10 cellular contexts compared by ENCODE assay signal in genomic region chr7:31051598-31052503, GRCh38. TPM values are rescaled to one million over a fixed set of nuclear protein-coding genes. Genes with fewer than 3 reads are reported as not detected.
DNase-seq lines count a peak whose midpoint lies in the region; ATAC-seq and TF ChIP-seq lines count a peak whose summit lies in the region.
"Had no signal": no experiment of that assay in that cellular context is flagged by ENCODE, and none has a peak within 500 bp of the region (broad histone marks: within the 10 kb centered on the region; RNA-seq: fewer than 3 reads in every experiment).

Gene ADCYAP1R1 (plus strand): TSS chr7:31052308. CDS start chr7:31063265, 10,957 bp downstream.

- H2BK15ac ChIP-seq in mesenchymal stem cell (ENCODE audit: low read depth, poor library complexity, severe bottlenecking): no peak within 1 kb of the TSS

- H2AFZ ChIP-seq in mesenchymal stem cell (ENCODE audit: low read depth, low read length): no peak within 1 kb of the TSS

- peaks cover 62 to 82% of the 10 kb centered on the region in 2 experiments for H3K27me3 ChIP-seq in mesenchymal stem cell (ENCODE audit: control insufficient read depth in 1 of 2, insufficient read depth in 1 of 2, low read length in 2 of 2)
- H3K27me3 ChIP-seq in upper lobe of left lung: peaks cover 0 to 23% (median 8%) of the 10 kb centered on the region in 4 donors

- TF ChIP-seq POLR2A in upper lobe of left lung (IDR thresholded peaks at IDR 0.05): no peak

- H3K18ac ChIP-seq in mesenchymal stem cell (ENCODE audit: low read depth in 1 of 2, low read length in 2 of 2): no peak within 1 kb of the TSS

- H3K36me3 ChIP-seq in mesenchymal stem cell (ENCODE audit: control insufficient read depth in 1 of 2, insufficient read depth in 2 of 2, low read depth in 1 of 2, low read length in 2 of 2): no peaks in the 10 kb centered on the region
- no peaks in the 10 kb centered on the region for H3K36me3 ChIP-seq in upper lobe of left lung
- H3K36me3 ChIP-seq: SJSA1 had no signal

- no peak for TF ChIP-seq EP300 in upper lobe of left lung (IDR thresholded peaks at IDR 0.05)

- H4K91ac ChIP-seq in mesenchymal stem cell (ENCODE audit: low read length): no peak within 1 kb of the TSS

- no peak within 1 kb of the TSS for H4K8ac ChIP-seq in mesenchymal stem cell (ENCODE audit: low read length)

- H3K9me3 ChIP-seq in mesenchymal stem cell (ENCODE audit: control insufficient read depth, low read length) (no peaks in the 10 kb centered on the region), upper lobe of left lung (no peaks in the 10 kb centered on the region)
- H3K9me3 ChIP-seq: SJSA1 had no signal

- H3K4me1 ChIP-seq in mesenchymal stem cell (ENCODE audit: control insufficient read depth, insufficient read depth, low read depth, low read length) (peaks cover 8% of the 10 kb centered on the region), upper lobe of left lung (peaks cover 4 to 13% (median 7%) of the 10 kb centered on the region in 4 donors)
- H3K4me1 ChIP-seq: SJSA1 had no signal

- DNase-seq in NCI-H345 (lab: John Stamatoyannopoulos, UW): peak; percentile 17
- no peak for DNase-seq in NCI-H345 treated with DMSO at 0.1 percent for 48 hours (lab: John Stamatoyannopoulos, UW; ENCODE audit: unreplicated experiment)
- peak; percentile 92 for DNase-seq in cerebellum (ENCODE audit: low spot score)
- no peak for DNase-seq in mesenchymal stem cell
- peak in 1 of 2 donors; percentile 85 for DNase-seq in upper lobe of left lung
- DNase-seq in NCI-H2196 treated with DMSO at 0.1 percent for 48 hours (lab: John Stamatoyannopoulos, UW; ENCODE audit: unreplicated experiment): no peak

- peak within 1 kb of the TSS; percentile 33 for H3K4me2 ChIP-seq in mesenchymal stem cell (ENCODE audit: low read length, poor library complexity, severe bottlenecking)

- no peak within 1 kb of the TSS for H2BK5ac ChIP-seq in mesenchymal stem cell (ENCODE audit: low read depth, low read length, poor library complexity, severe bottlenecking)

- peak in 1 of 6 experiments; percentile 19 for TF ChIP-seq CTCF in upper lobe of left lung (IDR thresholded peaks at IDR 0.05)

- H2AK5ac ChIP-seq in mesenchymal stem cell (ENCODE audit: low read length, severe bottlenecking): no peak within 1 kb of the TSS

- no peak within 1 kb of the TSS for H3K14ac ChIP-seq in mesenchymal stem cell (ENCODE audit: low read length in 2 of 2)

- ATAC-seq in upper lobe of left lung (ENCODE audit: low FRiP score in 2 of 2) (no peak), GM21529 (IDR thresholded peaks at IDR 0.05; ENCODE audit: unreplicated experiment) (no peak), HG03108 (IDR thresholded peaks at IDR 0.05; ENCODE audit: unreplicated experiment) (no peak)

- H3K9ac ChIP-seq in mesenchymal stem cell (ENCODE audit: low read length): peak within 1 kb of the TSS; percentile 59

- 13% methylated on average over 23 of the region's 61 CpGs for WGBS in mesenchymal stem cell
- 19 to 51% methylated on average over 5 to 12 of the region's 61 CpGs for WGBS in upper lobe of left lung, 2 donors

- no peaks in the 10 kb centered on the region for H3K79me1 ChIP-seq in mesenchymal stem cell (replicated peaks; ENCODE audit: low read length, poor library complexity, severe bottlenecking)

- no peak within 1 kb of the TSS for H2BK120ac ChIP-seq in mesenchymal stem cell (ENCODE audit: low read depth, low read length)

- H3K4me3 ChIP-seq in mesenchymal stem cell (ENCODE audit: insufficient read depth in 1 of 2, low read depth in 1 of 2, low read length in 2 of 2): peak within 1 kb of the TSS; percentile 20 to 72
- peak within 1 kb of the TSS in 3 of 4 donors; percentile 27 to 36 (median 34) for H3K4me3 ChIP-seq in upper lobe of left lung
- H3K4me3 ChIP-seq: SJSA1 had no signal

- no peak within 1 kb of the TSS for H3K23ac ChIP-seq in mesenchymal stem cell (ENCODE audit: low read length in 2 of 2)

- H2BK12ac ChIP-seq in mesenchymal stem cell (ENCODE audit: low read length in 2 of 2): no peak within 1 kb of the TSS

- H3K4ac ChIP-seq in mesenchymal stem cell (ENCODE audit: low read depth in 1 of 2, low read length in 2 of 2): no peak within 1 kb of the TSS

- no peak within 1 kb of the TSS for H3K27ac ChIP-seq in mesenchymal stem cell (ENCODE audit: low read length, poor library complexity, severe bottlenecking)
- no peak within 1 kb of the TSS for H3K27ac ChIP-seq in upper lobe of left lung
- H3K27ac ChIP-seq: SJSA1 had no signal

RNA-seq across cellular contexts. Expression of gene ADCYAP1R1, which starts in this region (rescaled TPM):
- total RNA-seq in cerebellum: 56.7 TPM
- polyA plus RNA-seq in mesenchymal stem cell (2013, experiment 1 of 2): not detected
- 0.01 TPM for polyA plus RNA-seq in mesenchymal stem cell (2013, experiment 2 of 2)
- 1 to 10 TPM in 1 of 6 donors, under 1 TPM in 5; under 0.01 to 1.3 (median 0.13) TPM for total RNA-seq in upper lobe of left lung
- total RNA-seq: SJSA1 had no signal
- polyA plus RNA-seq: AG04450 had no signal

Comparison
In these comparisons a context has a peak if more than half of its experiments do, and no peak if none do; other contexts are left out.
1. RNA of gene ADCYAP1R1 (total RNA-seq): 56.7 TPM in cerebellum (single experiment); under 0.01 to 1.3 TPM in upper lobe of left lung; every median in the first group is over 10 times any median in the second.
2. DNase-seq: peak in NCI-H345 (single experiment) and cerebellum (single experiment); none in NCI-H345 treated with DMSO at 0.1 percent for 48 hours (single experiment), mesenchymal stem cell (single experiment) and NCI-H2196 treated with DMSO at 0.1 percent for 48 hours (single experiment).